ENCODE assay signal across 27 cellular contexts in genomic region chr14:49653508-49653907, GRCh38.
"Had no signal": no experiment of that assay in that cellular context is flagged by ENCODE, and none has a peak within 500 bp of the region (broad histone marks: within the 10 kb centered on the region; RNA-seq: fewer than 3 reads in every experiment).

No MANE protein-coding gene starts in this region.

- FAIRE-seq: keratinocyte had no signal

- H3K27ac ChIP-seq: hepatocyte, left lung, ovary, skin epidermis, stomach, testis, thyroid gland, transverse colon, upper lobe of left lung, vagina had no signal

- H3K36me3 ChIP-seq: left lung, ovary, stomach, thyroid gland, transverse colon, upper lobe of left lung, vagina had no signal

- H3K27me3 ChIP-seq: hepatocyte, left lung, ovary, stomach, testis, thyroid gland, transverse colon, upper lobe of left lung, vagina had no signal

- H3K27me3 Mint-ChIP-seq: naive thymus-derived CD4-positive, alpha-beta T cell; natural killer cell treated with Interleukin-12 subunit alpha and Interleukin-12 subunit beta and Interleukin-15 and Interleukin-18, amount 100 ng/mL, for 72 hours; progenitor cell of endocrine pancreas; stimulated activated naive B cell treated with anti-CD40 and anti-IgM and Interleukin-4, amounts not matched to agents 10 μg/mL and 1 μg/mL and 100 μg/mL, for 72 hours had no signal

- H3K9me3 Mint-ChIP-seq: naive thymus-derived CD4-positive, alpha-beta T cell; natural killer cell treated with Interleukin-12 subunit alpha and Interleukin-12 subunit beta and Interleukin-15 and Interleukin-18, amount 100 ng/mL, for 72 hours; stimulated activated naive B cell treated with anti-CD40 and anti-IgM and Interleukin-4, amounts not matched to agents 10 μg/mL and 1 μg/mL and 100 μg/mL, for 72 hours had no signal

- H3K4me2 ChIP-seq: hepatocyte had no signal

- H3K4me3 Mint-ChIP-seq: naive thymus-derived CD4-positive, alpha-beta T cell; natural killer cell treated with Interleukin-12 subunit alpha and Interleukin-12 subunit beta and Interleukin-15 and Interleukin-18, amount 100 ng/mL, for 72 hours; stimulated activated naive B cell treated with anti-CD40 and anti-IgM and Interleukin-4, amounts not matched to agents 10 μg/mL and 1 μg/mL and 100 μg/mL, for 72 hours had no signal

- H2AFZ ChIP-seq: hepatocyte had no signal

- H3K9me3 ChIP-seq: left lung, mucosa of descending colon, ovary, stomach, testis, thyroid gland, transverse colon, upper lobe of left lung, vagina had no signal

- H3K4me1 Mint-ChIP-seq: stimulated activated naive B cell treated with anti-CD40 and anti-IgM and Interleukin-4, amounts not matched to agents 10 μg/mL and 1 μg/mL and 100 μg/mL, for 72 hours had no signal

- H3K27ac Mint-ChIP-seq: natural killer cell treated with Interleukin-12 subunit alpha and Interleukin-12 subunit beta and Interleukin-15 and Interleukin-18, amount 100 ng/mL, for 72 hours; progenitor cell of endocrine pancreas; stimulated activated naive B cell treated with anti-CD40 and anti-IgM and Interleukin-4, amounts not matched to agents 10 μg/mL and 1 μg/mL and 100 μg/mL, for 72 hours had no signal

- ATAC-seq: left colon; left lung; mucosa of descending colon; naive thymus-derived CD4-positive, alpha-beta T cell; natural killer cell treated with Interleukin-12 subunit alpha and Interleukin-12 subunit beta and Interleukin-15 and Interleukin-18, amount 100 ng/mL, for 72 hours; right cardiac atrium; sciatic nerve; stimulated activated naive B cell treated with anti-CD40 and anti-IgM and Interleukin-4, amounts not matched to agents 10 μg/mL and 1 μg/mL and 100 μg/mL, for 72 hours; stimulated activated naive CD8-positive, alpha-beta T cell treated with anti-CD3 and anti-CD28 coated beads, Interleukin-15, Interleukin-2, amounts not matched to agents 100 U/mL and 50 U/mL, for 24 hours had no signal

- H3K4me3 ChIP-seq: hepatocyte, left lung, lung, mucosa of descending colon, ovary, skin epidermis, stomach, testis, thyroid gland, transverse colon, upper lobe of left lung, vagina had no signal

- DNase-seq: left colon; left lung; midbrain; mucosa of descending colon; naive thymus-derived CD4-positive, alpha-beta T cell; ovary; retina; right cardiac atrium; stimulated activated CD4-positive, alpha-beta T cell treated with anti-CD3 and anti-CD28 coated beads, Interleukin-12 subunit alpha, Interleukin-12 subunit beta, amount 100 ng/mL, for 4 hours; stimulated activated CD4-positive, alpha-beta T cell treated with anti-CD3 and anti-CD28 coated beads, Interleukin-15, amount 100 ng/mL, for 24 hours; stimulated activated CD4-positive, alpha-beta T cell treated with anti-CD3 and anti-CD28 coated beads, Interleukin-2, amount 100 ng/mL, for 24 hours; stimulated activated CD4-positive, alpha-beta T cell treated with anti-CD3 and anti-CD28 coated beads, Interleukin-4, amount 100 ng/mL, for 1 hour; stimulated activated naive B cell treated with anti-CD40 and anti-IgM and Interleukin-4, amounts not matched to agents 10 μg/mL and 1 μg/mL and 100 μg/mL, for 72 hours; stimulated activated naive CD8-positive, alpha-beta T cell treated with anti-CD3 and anti-CD28 coated beads, Interleukin-15, Interleukin-2, amounts not matched to agents 100 U/mL and 50 U/mL, for 24 hours; stomach; testis; thyroid gland; transverse colon; upper lobe of left lung had no signal

- H3K4me1 ChIP-seq: left lung, testis, thyroid gland, upper lobe of left lung, vagina had no signal
